ENCODE assay signal across 8 cellular contexts in the genomic region with DNA sequence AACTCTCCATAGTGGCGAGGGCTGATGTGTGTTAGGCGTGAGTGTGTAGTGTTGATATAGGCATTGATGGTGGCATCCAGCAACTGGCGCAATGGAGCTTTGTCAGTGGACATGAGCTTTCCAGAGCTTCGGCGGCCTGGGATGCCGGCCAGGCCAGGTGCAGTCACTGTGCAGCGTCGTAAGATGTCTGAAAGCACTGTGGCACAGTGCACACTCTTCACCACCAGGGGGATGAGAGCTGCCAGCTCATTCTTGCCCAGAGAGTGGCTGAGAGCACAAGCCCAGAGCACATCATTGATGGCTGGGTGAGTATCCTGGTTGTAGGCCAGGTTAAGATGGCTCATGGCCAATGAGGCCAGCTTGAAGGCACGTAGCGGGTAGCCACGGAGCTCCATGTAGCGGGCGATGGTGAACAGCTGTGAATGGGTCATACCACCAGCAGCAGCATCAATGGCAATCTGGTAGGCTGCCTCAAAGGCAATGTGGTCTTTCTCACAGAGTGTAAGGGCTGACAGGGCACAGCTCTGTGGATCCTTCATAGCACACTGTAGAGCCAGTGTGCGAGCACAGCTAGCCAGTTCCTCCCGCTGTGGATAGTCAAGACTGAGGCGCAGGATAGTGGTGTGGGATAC. TPM values are rescaled to one million over a fixed set of nuclear protein-coding genes. Genes with fewer than 3 reads are reported as not detected.
DNase-seq lines count a peak whose midpoint lies in the region; ATAC-seq and TF ChIP-seq lines count a peak whose summit lies in the region.

No MANE protein-coding gene starts in this region.

- H3K27me3 ChIP-seq in MM.1S (replicated peaks; ENCODE audit: insufficient read depth, low read length) = no peaks in the 10 kb centered on the region

- no peaks in the 10 kb centered on the region for H4K20me1 ChIP-seq in MM.1S (ENCODE audit: insufficient read depth, low read length)

- H3K4me3 ChIP-seq in MM.1S (ENCODE audit: low read length) = no peak overlapping the region

- H3K27ac ChIP-seq in MM.1S (ENCODE audit: low read length) = no peak overlapping the region

- peaks cover 21% of the 10 kb centered on the region for H3K4me1 Mint-ChIP-seq in CD14-positive monocyte

- H3K4me3 Mint-ChIP-seq in CD14-positive monocyte = no peak overlapping the region

- no peaks in the 10 kb centered on the region for H3K4me1 ChIP-seq in MM.1S (ENCODE audit: low read length)

- intact Hi-C loops in CD14-positive monocyte (cut with micrococcal nuclease) = loop anchor here in 1 of 2 donors (2.0 to 10.0 kb wide), 3 partner anchors 234 to 566 kb away; partner anchors contain the start of genes BEST4 and NASP

- peak overlapping the region; percentile 60 for H2AFZ ChIP-seq in MM.1S (ENCODE audit: low read length)

- ATAC-seq in GM19468 (IDR thresholded peaks at IDR 0.05; ENCODE audit: extremely low read depth, unreplicated experiment) = peak; percentile 44
- no peak for ATAC-seq in HG03469 (IDR thresholded peaks at IDR 0.05; ENCODE audit: unreplicated experiment)

- H3K27ac Mint-ChIP-seq in CD14-positive monocyte = no peak overlapping the region

- no peaks in the 10 kb centered on the region for H3K36me3 ChIP-seq in MM.1S (replicated peaks; ENCODE audit: insufficient read depth, low read length)

- peak; percentile 75 for TF ChIP-seq CTCF in CD14-positive monocyte (IDR thresholded peaks at IDR 0.05)
- TF ChIP-seq CTCF in MM.1S (IDR thresholded peaks at IDR 0.05; ENCODE audit: low read length) = peak; percentile 86

- no peaks in the 10 kb centered on the region for H3K79me2 ChIP-seq in MM.1S (ENCODE audit: low read length)

- H3K9me2 ChIP-seq in MM.1S (replicated peaks; ENCODE audit: insufficient read depth, low read length) = no peaks in the 10 kb centered on the region

- H3K4me2 ChIP-seq in MM.1S (ENCODE audit: low read depth, low read length) = no peak overlapping the region

- no peaks in the 10 kb centered on the region for H3F3A ChIP-seq in MM.1S (ENCODE audit: insufficient read depth, low read length)

- H3K9me3 Mint-ChIP-seq in CD14-positive monocyte = peaks cover 0 to 2% (median 0%) of the 10 kb centered on the region in 7 donors

- H3K36me3 Mint-ChIP-seq in CD14-positive monocyte = peaks cover 12 to 14% of the 10 kb centered on the region in 2 donors

- DNase-seq in CD14-positive monocyte (ENCODE audit: low spot score) (no peak), MM.1S (peak; percentile 66), T follicular helper cell (ENCODE audit: low read depth) (peak; percentile 47), anterior cingulate cortex (lab: John Stamatoyannopoulos, UW) (peak in 41 of 58 donors; percentile 8 to 71 (median 30)), hypothalamus (lab: John Stamatoyannopoulos, UW) (peak in 32 of 51 donors; percentile 4 to 63 (median 33))
- DNase-seq in stimulated activated CD4-positive, alpha-beta T cell treated with anti-CD3 and anti-CD28 coated beads, Interleukin-12 subunit alpha, Interleukin-12 subunit beta, amount 100 ng/mL, for 48 hours (ENCODE audit: low read depth in 2 of 3, low spot score in 1 of 3) = peak; percentile 53 to 59 (median 58)

- no peak overlapping the region for H3K9ac ChIP-seq in MM.1S (ENCODE audit: low read length)

- peaks cover 2 to 4% (median 2%) of the 10 kb centered on the region in 3 donors for H3K27me3 Mint-ChIP-seq in CD14-positive monocyte (ENCODE audit: low read depth in 3 of 3)

- H3K9me3 ChIP-seq in MM.1S (replicated peaks; ENCODE audit: insufficient read depth, low read length) = no peaks in the 10 kb centered on the region

RNA-seq across cellular contexts. Expression of gene UROD, which starts 6.7 kb away (rescaled TPM):
- polyA plus RNA-seq in CD14-positive monocyte = 100 to 1,000 TPM; 108 to 115 TPM

RNA-seq across cellular contexts. Expression of gene HECTD3, which starts 7.6 kb away (rescaled TPM):
- polyA plus RNA-seq in CD14-positive monocyte = 10 to 100 TPM; 13.9 to 16.7 TPM

RNA-seq across cellular contexts. Expression of gene EIF2B3, which starts 32.3 kb away (rescaled TPM):
- 10 to 100 TPM; 14.7 to 18.0 TPM for polyA plus RNA-seq in CD14-positive monocyte
